Comparison of ENCODE assay signal across 22 cellular contexts in genomic region chr1:230072866-230073265, GRCh38. TPM values are rescaled to one million over a fixed set of nuclear protein-coding genes. Genes with fewer than 3 reads are reported as not detected.
DNase-seq lines count a peak whose midpoint lies in the region; ATAC-seq, FAIRE-seq and TF ChIP-seq lines count a peak whose summit lies in the region.
"Had no signal": no experiment of that assay in that cellular context is flagged by ENCODE, and none has a peak within 500 bp of the region (broad histone marks: within the 10 kb centered on the region; RNA-seq: fewer than 3 reads in every experiment).

No MANE protein-coding gene starts in this region.

- POLR2A ChIA-PET in RWPE1 (lab: Yijun Ruan, JAX; ENCODE audit: low non-redundant PET): no interaction called here

- no peak overlapping the region for H3K9ac ChIP-seq in fibroblast of lung (ENCODE audit: insufficient read depth, low read length)
- no peak overlapping the region for H3K9ac ChIP-seq in skeletal muscle tissue (ENCODE audit: low read depth in 1 of 3, low read length in 3 of 3)
- no peak overlapping the region for H3K9ac ChIP-seq in kidney (ENCODE audit: low read length in 2 of 2)

- no peaks in the 10 kb centered on the region for H4K20me1 ChIP-seq in fibroblast of lung (ENCODE audit: control insufficient read depth, extremely low read depth, insufficient read depth, low read length)

- H3K4me1 ChIP-seq in right atrium auricular region: peaks cover 0 to 33% of the 10 kb centered on the region in 2 donors
- peaks cover 18% of the 10 kb centered on the region for H3K4me1 ChIP-seq in fibroblast of lung (ENCODE audit: control insufficient read depth, extremely low read depth, insufficient read depth, low read length)
- H3K4me1 ChIP-seq in skeletal muscle tissue (ENCODE audit: control insufficient read depth in 3 of 3, insufficient read depth in 3 of 3, low read length in 3 of 3): peaks cover 52 to 88% (median 61%) of the 10 kb centered on the region in 3 donors
- H3K4me1 ChIP-seq in kidney (ENCODE audit: control insufficient read depth in 1 of 2, insufficient read depth in 1 of 2, low read depth in 1 of 2, low read length in 2 of 2): peaks cover 17 to 28% of the 10 kb centered on the region in 2 donors

- TF ChIP-seq CTCF in right atrium auricular region (IDR thresholded peaks at IDR 0.05): no peak
- no peak for TF ChIP-seq CTCF in RWPE1 (conservative IDR thresholded peaks at IDR 0.05; ENCODE audit: low read depth)
- no peak for TF ChIP-seq CTCF in fibroblast of lung (conservative IDR thresholded peaks at IDR 0.05 in 1 of 2, IDR thresholded peaks at IDR 0.05 in 1 of 2; ENCODE audit: low read depth in 1 of 2, low read length in 2 of 2)
- TF ChIP-seq CTCF in kidney (IDR thresholded peaks at IDR 0.05; ENCODE audit: borderline replicate concordance, extremely low read depth, insufficient read depth): no peak

- H3K36me3 ChIP-seq in right atrium auricular region (no peaks in the 10 kb centered on the region), fibroblast of lung (ENCODE audit: control insufficient read depth, insufficient read depth, low read length) (no peaks in the 10 kb centered on the region), skeletal muscle tissue (ENCODE audit: control insufficient read depth in 3 of 3, insufficient read depth in 3 of 3, low read length in 3 of 3) (no peaks in the 10 kb centered on the region), kidney (ENCODE audit: control insufficient read depth in 1 of 2, insufficient read depth in 2 of 2, low read length in 2 of 2) (peaks cover 0 to 10% of the 10 kb centered on the region in 2 donors)
- H3K36me3 ChIP-seq: suprapubic skin, uterus had no signal

- intact Hi-C loops in left ventricle myocardium superior (cut with micrococcal nuclease): no loop called here
- intact Hi-C loops in kidney (cut with DNase I): no loop called here

- H3K27me3 ChIP-seq in right atrium auricular region (no peaks in the 10 kb centered on the region), fibroblast of lung (ENCODE audit: control insufficient read depth, insufficient read depth, low read length) (no peaks in the 10 kb centered on the region), skeletal muscle tissue (ENCODE audit: control insufficient read depth in 3 of 3, insufficient read depth in 3 of 3, low read length in 3 of 3) (no peaks in the 10 kb centered on the region)
- H3K27me3 ChIP-seq: heart right ventricle, left lung, suprapubic skin, uterus had no signal

- H3K79me2 ChIP-seq in fibroblast of lung (ENCODE audit: control insufficient read depth, insufficient read depth, low read length): peaks cover 94% of the 10 kb centered on the region

- no peaks in the 10 kb centered on the region for H3K9me3 ChIP-seq in right atrium auricular region
- H3K9me3 ChIP-seq in fibroblast of lung (ENCODE audit: control insufficient read depth, insufficient read depth, low read depth, low read length): no peaks in the 10 kb centered on the region
- no peaks in the 10 kb centered on the region for H3K9me3 ChIP-seq in skeletal muscle tissue (ENCODE audit: control insufficient read depth in 3 of 3, low read length in 3 of 3)
- H3K9me3 ChIP-seq in kidney (ENCODE audit: control insufficient read depth in 1 of 2, low read length in 2 of 2): no peaks in the 10 kb centered on the region
- H3K9me3 ChIP-seq: heart right ventricle, left lung, suprapubic skin, uterus had no signal

- FAIRE-seq in kidney (lab: Jason Lieb, UNC): no peak

- no peak for ATAC-seq in left ventricle myocardium superior
- ATAC-seq: left lung had no signal

- H3K4me3 ChIP-seq in right atrium auricular region (no peak overlapping the region), fibroblast of lung (replicated peaks in 1 of 4; ENCODE audit: control extremely low read depth in 1 of 4, insufficient read depth in 1 of 4, low read depth in 3 of 4, low read length in 4 of 4) (no peak overlapping the region), skeletal muscle tissue (ENCODE audit: low read length in 3 of 3) (no peak overlapping the region), kidney (ENCODE audit: low read length in 2 of 2) (no peak overlapping the region)
- H3K4me3 ChIP-seq: heart right ventricle, left lung, suprapubic skin, uterus had no signal

- H2AFZ ChIP-seq in fibroblast of lung (ENCODE audit: low read length): no peak overlapping the region

- H3K27ac ChIP-seq in right atrium auricular region (no peak overlapping the region), RWPE1 (peak overlapping the region; percentile 78), fibroblast of lung (ENCODE audit: insufficient read depth, low read length) (peak overlapping the region; percentile 54), skeletal muscle tissue (ENCODE audit: low read depth, low read length) (peak overlapping the region; percentile 78), kidney (ENCODE audit: low read depth in 2 of 2, low read length in 2 of 2) (no peak overlapping the region)
- H3K27ac ChIP-seq: heart right ventricle, left lung, suprapubic skin, uterus had no signal

- peak; percentile 46 for DNase-seq in right atrium auricular region (ENCODE audit: low spot score)
- no peak for DNase-seq in left ventricle myocardium superior
- no peak for DNase-seq in RWPE1 (ENCODE audit: low spot score)
- DNase-seq in fibroblast of lung (ENCODE audit: low read depth in 2 of 2): no peak
- no peak for DNase-seq in NCI-H1930 (lab: John Stamatoyannopoulos, UW)
- no peak for DNase-seq in kidney
- no peak for DNase-seq in NCI-H1092 treated with DMSO at 0.1 percent for 48 hours (lab: John Stamatoyannopoulos, UW)
- DNase-seq: ACHN; activated CD4-positive, alpha-beta T cell treated with anti-CD3 and anti-CD28 coated beads, Interleukin-2, amount 10 ng/mL, durations not matched to agents 7 days and 5 days; activated naive CD8-positive, alpha-beta T cell treated with anti-CD3 and anti-CD28 coated beads, Interleukin-2, amount 50 U/mL, for 24 hours; GDM1; H9; heart right ventricle; left lung; NCI-H187; NCI-H2227 treated with DMSO at 0.1 percent for 48 hours; NCI-H748 treated with DMSO at 0.1 percent for 48 hours; SIG-M5; stimulated activated CD4-positive, alpha-beta T cell treated with anti-CD3 and anti-CD28 coated beads, Interleukin-1b, Interleukin-23, amount 100 ng/mL, for 48 hours; uterus had no signal

- peak overlapping the region; percentile 4 for H3K4me2 ChIP-seq in fibroblast of lung (ENCODE audit: extremely low read depth, insufficient read depth, low read length)

- CTCF ChIA-PET in RWPE1 (lab: Yijun Ruan, JAX): interaction anchor here (0.6 kb wide), 1 partner anchor 306 kb away, joined by 3 read pairs; no protein-coding TSS in a partner anchor

RNA-seq across cellular contexts. Expression of gene GALNT2, which starts 5.8 kb away (rescaled TPM):
- 10 to 100 TPM; 29.9 to 39.5 TPM for total RNA-seq in right atrium auricular region
- 22.0 TPM for total RNA-seq in left ventricle myocardium superior
- 61.6 and 106 TPM in 2 replicates for total RNA-seq in fibroblast of lung
- polyA plus RNA-seq in fibroblast of lung: 111 and 115 TPM in 2 replicates
- 124 and 130 TPM in 2 replicates for polyA plus RNA-seq in fibroblast of lung (2012)
- 76.1 and 79.5 TPM in 2 replicates for polyA minus RNA-seq in fibroblast of lung (ENCODE audit: low replicate concordance)
- 36.0 TPM for total RNA-seq in skeletal muscle tissue
- 59.2 TPM for total RNA-seq in kidney
- 20.2 TPM for polyA plus RNA-seq in kidney (ENCODE audit: insufficient read depth, low read depth, low replicate concordance)

Comparison
In these comparisons a context has a peak if more than half of its experiments do, and no peak if none do; other contexts are left out.
1. H3K27ac ChIP-seq: peak in RWPE1 (single experiment), fibroblast of lung (single experiment) and skeletal muscle tissue (single experiment); none in right atrium auricular region (0 of 2) and kidney (0 of 2).